9 cellular contexts compared by ENCODE assay signal in genomic region chr6:138572200-138572875, GRCh38.
DNase-seq lines count a peak whose midpoint lies in the region; ATAC-seq and FAIRE-seq lines count a peak whose summit lies in the region.
"Had no signal": no experiment of that assay in that cellular context is flagged by ENCODE, and none has a peak within 500 bp of the region (broad histone marks: within the 10 kb centered on the region; RNA-seq: fewer than 3 reads in every experiment).

No MANE protein-coding gene starts in this region.

- peaks cover 0 to 2% of the 10 kb centered on the region in 2 donors for H3K4me1 ChIP-seq in small intestine (ENCODE audit: control insufficient read depth in 2 of 2, insufficient read depth in 1 of 2, low read depth in 1 of 2, low read length in 1 of 2)

- in situ Hi-C loops in T47D (cut with HindIII; ENCODE audit: low pct_unique_long_range_greater_than_20kb, low sequenced_read_pairs) = no loop called here

- FAIRE-seq in small intestine (lab: Jason Lieb, UNC) = no peak
- FAIRE-seq: islet of Langerhans had no signal

- H3K4me3 ChIP-seq in small intestine (ENCODE audit: low read depth in 1 of 2, low read length in 2 of 2) = peak overlapping the region in 1 of 2 donors; percentile 54

- H3K27ac ChIP-seq in small intestine (ENCODE audit: low read depth in 1 of 2, low read length in 1 of 2) = peak overlapping the region in 1 of 2 donors; percentile 66

- no peaks in the 10 kb centered on the region for H3K36me3 ChIP-seq in small intestine (ENCODE audit: control insufficient read depth in 2 of 2, insufficient read depth in 2 of 2, low read length in 2 of 2)

- no peaks in the 10 kb centered on the region for H3K9me3 ChIP-seq in small intestine (ENCODE audit: control insufficient read depth, low read depth)

- WGBS in small intestine, 3 donors = 4 to 8% (median 6%) methylated on average over 18 of the region's 18 CpGs

- DNase-seq in DMS153 treated with DMSO at 0.1 percent for 48 hours (lab: John Stamatoyannopoulos, UW; ENCODE audit: unreplicated experiment) = peak; percentile 89
- DNase-seq in NCI-H2029 treated with DMSO at 0.1 percent for 48 hours (lab: John Stamatoyannopoulos, UW) = peak; percentile 52
- DNase-seq in T47D (ENCODE audit: low read depth in 1 of 2, low spot score in 1 of 2) = peak; percentile 72 to 95
- peak; percentile 76 for DNase-seq in iPS-NIHi7 (ENCODE audit: extremely low spot score)
- DNase-seq in small intestine = peak; percentile 85
- no peak for DNase-seq in activated CD4-positive, CD25-positive, alpha-beta regulatory T cell (lab: John Stamatoyannopoulos, UW)
- DNase-seq in activated CD4-positive, alpha-beta T cell treated with anti-CD3 and anti-CD28 coated beads, Interleukin-2, amount 50 U/mL, for 4 hours = no peak

- H3K27me3 ChIP-seq in small intestine (ENCODE audit: control insufficient read depth in 2 of 2, insufficient read depth in 2 of 2, low read length in 2 of 2) = peaks cover 0 to 2% of the 10 kb centered on the region in 2 donors

- no peak for ATAC-seq in GM18868 (IDR thresholded peaks at IDR 0.05; ENCODE audit: unreplicated experiment)

Comparison
In these comparisons a context has a peak if more than half of its experiments do, and no peak if none do; other contexts are left out.
1. DNase-seq: peak in DMS153 treated with DMSO at 0.1 percent for 48 hours (single experiment), NCI-H2029 treated with DMSO at 0.1 percent for 48 hours (single experiment), T47D (2 of 2), iPS-NIHi7 (single experiment) and small intestine (single experiment); none in activated CD4-positive, CD25-positive, alpha-beta regulatory T cell (0 of 4) and activated CD4-positive, alpha-beta T cell treated with anti-CD3 and anti-CD28 coated beads, Interleukin-2, amount 50 U/mL, for 4 hours (0 of 2).